8 cellular contexts compared by ENCODE assay signal in the genomic region with DNA sequence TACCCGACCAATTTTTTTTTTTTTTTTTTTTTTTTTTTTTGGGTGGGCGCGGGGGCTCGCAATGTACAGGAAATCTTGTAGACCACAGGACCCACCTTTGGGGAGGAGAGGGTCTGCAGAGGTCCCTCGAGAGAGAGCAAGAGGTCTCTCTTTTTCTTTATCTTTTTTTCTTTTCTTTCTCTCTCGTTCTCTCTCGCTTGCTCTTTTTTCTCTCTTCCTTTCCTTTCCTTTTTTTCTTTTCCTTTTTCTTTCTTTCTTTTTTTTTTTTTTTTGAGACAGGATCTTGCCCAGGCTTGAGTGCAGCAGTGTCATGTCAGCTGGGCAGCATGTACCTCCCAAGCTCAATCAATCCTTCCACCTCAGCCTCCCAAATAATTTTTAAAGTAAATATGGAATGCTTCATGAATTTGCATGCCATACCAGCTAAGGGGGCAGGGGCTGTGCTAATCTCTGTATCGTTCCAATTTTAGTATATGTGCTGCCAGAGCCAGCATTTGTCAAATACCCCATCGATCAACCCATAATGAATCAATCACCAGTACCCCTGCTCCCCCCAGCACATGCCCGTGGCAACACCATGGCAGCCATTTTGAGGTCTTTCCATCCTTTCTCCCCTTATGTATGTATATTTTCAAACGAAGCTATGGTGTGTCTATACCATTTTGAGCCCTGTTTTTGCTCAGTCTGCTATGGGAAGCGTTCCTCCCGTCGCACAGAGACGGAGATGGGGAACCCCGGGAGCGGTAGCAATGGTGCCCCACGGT. TPM values are rescaled to one million over a fixed set of nuclear protein-coding genes. Genes with fewer than 3 reads are reported as not detected.
DNase-seq lines count a peak whose midpoint lies in the region; TF ChIP-seq lines count a peak whose summit lies in the region.

No MANE protein-coding gene starts in this region.

- H3K4me3 ChIP-seq in GM12865 (ENCODE audit: low read depth, low read length) (peak overlapping the region; percentile 70), OCI-LY3 (ENCODE audit: low read length) (peak overlapping the region; percentile 76), epithelial cell of esophagus (ENCODE audit: low read length) (peak overlapping the region; percentile 66), sigmoid colon (peak overlapping the region; percentile 31 to 46 (median 36))

- H3K4me2 ChIP-seq in OCI-LY3 (ENCODE audit: low read length), result peak overlapping the region; percentile 98

- peaks cover 15% of the 10 kb centered on the region for H3K27me3 ChIP-seq in OCI-LY3 (ENCODE audit: low read depth, low read length)
- peaks cover 0 to 12% (median 7%) of the 10 kb centered on the region in 3 donors for H3K27me3 ChIP-seq in sigmoid colon

- H3K79me2 ChIP-seq in OCI-LY3 (ENCODE audit: low read length), result no peaks in the 10 kb centered on the region

- no peak for TF ChIP-seq POLR2A in sigmoid colon (IDR thresholded peaks at IDR 0.05)

- TF ChIP-seq CTCF in GM12865 (IDR thresholded peaks at IDR 0.05; ENCODE audit: insufficient read depth, low read depth, low read length, missing control alignments) (no peak), OCI-LY3 (IDR thresholded peaks at IDR 0.05; ENCODE audit: low read depth, low read length) (no peak), epithelial cell of esophagus (IDR thresholded peaks at IDR 0.05; ENCODE audit: insufficient read depth, low read depth, low read length, missing control alignments) (no peak), sigmoid colon (IDR thresholded peaks at IDR 0.05) (no peak)

- H3K36me3 ChIP-seq in OCI-LY3 (replicated peaks; ENCODE audit: low read depth, low read length) (no peaks in the 10 kb centered on the region), sigmoid colon (peaks cover 0 to 19% (median 0%) of the 10 kb centered on the region in 4 donors)

- DNase-seq in GM12865 (ENCODE audit: low read depth), result no peak
- no peak for DNase-seq in epithelial cell of esophagus (ENCODE audit: low read depth)
- DNase-seq in sigmoid colon, result no peak
- no peak for DNase-seq in HuH-7.5 (ENCODE audit: low spot score)
- DNase-seq in Kasumi-1 (lab: John Stamatoyannopoulos, UW), result no peak
- no peak for DNase-seq in GM19238 (ENCODE audit: insufficient read length, low spot score)
- DNase-seq in NCI-H2171 treated with DMSO at 0.1 percent for 48 hours (lab: John Stamatoyannopoulos, UW), result no peak

- no peak for TF ChIP-seq EP300 in sigmoid colon (IDR thresholded peaks at IDR 0.05)

- intact Hi-C loops in sigmoid colon (cut with DNase I), result no loop called here

- H3K9me3 ChIP-seq in OCI-LY3 (ENCODE audit: insufficient read depth, low read length) (no peaks in the 10 kb centered on the region), sigmoid colon (no peaks in the 10 kb centered on the region)

- H3K9ac ChIP-seq in OCI-LY3 (ENCODE audit: low read length), result peak overlapping the region; percentile 52

- peak overlapping the region; percentile 83 for H2AFZ ChIP-seq in OCI-LY3 (ENCODE audit: low read depth, low read length)

- WGBS in sigmoid colon, 2 donors, result 68 to 87% methylated on average over 18 of the region's 18 CpGs

- no peaks in the 10 kb centered on the region for H4K20me1 ChIP-seq in OCI-LY3 (ENCODE audit: insufficient read depth, low read length)

- H3K27ac ChIP-seq in OCI-LY3 (ENCODE audit: low read length) (no peak overlapping the region), sigmoid colon (no peak overlapping the region)

- H3K4me1 ChIP-seq in OCI-LY3 (ENCODE audit: low read length) (peaks cover 47% of the 10 kb centered on the region), sigmoid colon (peaks cover 0 to 20% (median 17%) of the 10 kb centered on the region in 4 donors)

RNA-seq across cellular contexts. Expression of a gene that starts 9.3 kb away (rescaled TPM):
- total RNA-seq in sigmoid colon, result 10 to 100 TPM; 11.8 to 52.1 (median 18.5) TPM
- 10 to 100 TPM in 1 of 3 donors, 1 to 10 TPM in 1, under 1 TPM in 1; 0.46 to 13.6 (median 1.2) TPM for polyA plus RNA-seq in sigmoid colon
